Comparison of ENCODE assay signal across 20 cellular contexts in genomic region chr3:45079715-45080114, GRCh38. TPM values are rescaled to one million over a fixed set of nuclear protein-coding genes. Genes with fewer than 3 reads are reported as not detected.
DNase-seq lines count a peak whose midpoint lies in the region; ATAC-seq, FAIRE-seq and TF ChIP-seq lines count a peak whose summit lies in the region.
"Had no signal": no experiment of that assay in that cellular context is flagged by ENCODE, and none has a peak within 500 bp of the region (broad histone marks: within the 10 kb centered on the region; RNA-seq: fewer than 3 reads in every experiment).

No MANE protein-coding gene starts in this region.

- FAIRE-seq in small intestine (lab: Jason Lieb, UNC) = no peak

- H3K4me2 ChIP-seq in hepatocyte = no peak overlapping the region

- H3K4me1 Mint-ChIP-seq in activated CD4-positive, alpha-beta T cell treated with anti-CD3 and anti-CD28 coated beads, Interleukin-2, amount 10 ng/mL, durations not matched to agents 7 days and 5 days = peaks cover 15% of the 10 kb centered on the region
- H3K4me1 Mint-ChIP-seq: B cell had no signal

- H3K9me2 ChIP-seq in hepatocyte (replicated peaks; ENCODE audit: insufficient read depth) = no peaks in the 10 kb centered on the region

- peaks cover 7% of the 10 kb centered on the region for H3K9me3 Mint-ChIP-seq in activated CD4-positive, alpha-beta T cell treated with anti-CD3 and anti-CD28 coated beads, Interleukin-2, amount 10 ng/mL, durations not matched to agents 7 days and 5 days

- no peak overlapping the region for H3K27ac Mint-ChIP-seq in activated CD4-positive, alpha-beta T cell treated with anti-CD3 and anti-CD28 coated beads, Interleukin-2, amount 10 ng/mL, durations not matched to agents 7 days and 5 days
- H3K27ac Mint-ChIP-seq: B cell had no signal

- H3K4me3 ChIP-seq in right atrium auricular region = no peak overlapping the region
- no peak overlapping the region for H3K4me3 ChIP-seq in Peyer's patch
- H3K4me3 ChIP-seq in hepatocyte = no peak overlapping the region
- no peak overlapping the region for H3K4me3 ChIP-seq in small intestine (ENCODE audit: low read depth in 1 of 2, low read length in 2 of 2)

- no peaks in the 10 kb centered on the region for H3K79me2 ChIP-seq in hepatocyte

- no peaks in the 10 kb centered on the region for H4K20me1 ChIP-seq in hepatocyte (ENCODE audit: insufficient read depth, poor library complexity, severe bottlenecking)

- ATAC-seq in Right ventricle myocardium inferior = peak; percentile 70
- ATAC-seq in GM21619 (IDR thresholded peaks at IDR 0.05; ENCODE audit: unreplicated experiment) = no peak

- no peak overlapping the region for H3K4me3 Mint-ChIP-seq in activated CD4-positive, alpha-beta T cell treated with anti-CD3 and anti-CD28 coated beads, Interleukin-2, amount 10 ng/mL, durations not matched to agents 7 days and 5 days
- H3K4me3 Mint-ChIP-seq: B cell had no signal

- H3K27me3 ChIP-seq in right atrium auricular region (no peaks in the 10 kb centered on the region), Peyer's patch (no peaks in the 10 kb centered on the region), hepatocyte (no peaks in the 10 kb centered on the region), small intestine (ENCODE audit: control insufficient read depth in 2 of 2, insufficient read depth in 2 of 2, low read length in 2 of 2) (no peaks in the 10 kb centered on the region)

- TF ChIP-seq CTCF in right atrium auricular region (IDR thresholded peaks at IDR 0.05) (no peak), Peyer's patch (IDR thresholded peaks at IDR 0.05) (no peak), hepatocyte (IDR thresholded peaks at IDR 0.05; ENCODE audit: poor library complexity) (no peak)

- no peak for TF ChIP-seq POLR2A in Peyer's patch (IDR thresholded peaks at IDR 0.05)

- H3K27me3 Mint-ChIP-seq in activated CD4-positive, alpha-beta T cell treated with anti-CD3 and anti-CD28 coated beads, Interleukin-2, amount 10 ng/mL, durations not matched to agents 7 days and 5 days = peaks cover 4% of the 10 kb centered on the region

- H2AFZ ChIP-seq in hepatocyte = no peak overlapping the region

- no peak for DNase-seq in Right ventricle myocardium inferior (ENCODE audit: missing footprints)
- DNase-seq in right atrium auricular region (ENCODE audit: low spot score) = no peak
- DNase-seq in Peyer's patch = no peak
- DNase-seq in hepatocyte (ENCODE audit: low spot score) = no peak
- DNase-seq in small intestine = peak; percentile 67
- DNase-seq in activated CD8-positive, alpha-beta memory T cell treated with anti-CD3 and anti-CD28 coated beads, Interleukin-2, amount 50 U/mL, for 48 hours = no peak
- DNase-seq in activated CD4-positive, alpha-beta T cell treated with anti-CD3 and anti-CD28 coated beads, Interleukin-2, amount 10 ng/mL, durations not matched to agents 7 days and 5 days = no peak
- DNase-seq: GDM1, Kasumi-1, NCI-H1092 treated with DMSO at 0.1 percent for 48 hours, NCI-H146, NCI-H2081, NCI-H446 treated with DMSO at 0.1 percent for 48 hours, NCI-H748 treated with DMSO at 0.1 percent for 48 hours had no signal

- POLR2A ChIA-PET in activated CD4-positive, alpha-beta T cell treated with anti-CD3 and anti-CD28 coated beads, Interleukin-2, amount 10 ng/mL, durations not matched to agents 7 days and 5 days (lab: Charles Lee) = no interaction called here

- no peaks in the 10 kb centered on the region for H3K36me3 ChIP-seq in right atrium auricular region
- peaks cover 0 to 6% (median 0%) of the 10 kb centered on the region in 3 donors for H3K36me3 ChIP-seq in Peyer's patch
- H3K36me3 ChIP-seq in hepatocyte (replicated peaks; ENCODE audit: insufficient read depth, low read depth) = no peaks in the 10 kb centered on the region
- peaks cover 0 to 6% of the 10 kb centered on the region in 2 donors for H3K36me3 ChIP-seq in small intestine (ENCODE audit: control insufficient read depth in 2 of 2, insufficient read depth in 2 of 2, low read length in 2 of 2)

- H3K9me3 ChIP-seq in right atrium auricular region = no peaks in the 10 kb centered on the region
- no peaks in the 10 kb centered on the region for H3K9me3 ChIP-seq in Peyer's patch
- no peaks in the 10 kb centered on the region for H3K9me3 ChIP-seq in hepatocyte (ENCODE audit: low read depth)
- no peaks in the 10 kb centered on the region for H3K9me3 ChIP-seq in small intestine (ENCODE audit: control insufficient read depth, low read depth)

- H3K27ac ChIP-seq in right atrium auricular region (no peak overlapping the region), Peyer's patch (peak overlapping the region in 3 of 4 donors; percentile 32 to 77 (median 43)), hepatocyte (peak overlapping the region; percentile 40), small intestine (ENCODE audit: low read depth in 1 of 2, low read length in 1 of 2) (peak overlapping the region; percentile 33 to 74)

- H3K36me3 Mint-ChIP-seq in activated CD4-positive, alpha-beta T cell treated with anti-CD3 and anti-CD28 coated beads, Interleukin-2, amount 10 ng/mL, durations not matched to agents 7 days and 5 days (ENCODE audit: low read depth) = peaks cover 17% of the 10 kb centered on the region

- H3K4me1 ChIP-seq in right atrium auricular region (no peaks in the 10 kb centered on the region), Peyer's patch (peaks cover 0 to 5% (median 0%) of the 10 kb centered on the region in 4 donors), hepatocyte (ENCODE audit: insufficient read depth) (peaks cover 8% of the 10 kb centered on the region), small intestine (ENCODE audit: control insufficient read depth in 2 of 2, insufficient read depth in 1 of 2, low read depth in 1 of 2, low read length in 1 of 2) (no peaks in the 10 kb centered on the region)

- 53% methylated on average over 1 of the region's 1 CpG for WGBS in hepatocyte (ENCODE audit: low lambda C conversion rate, missing lambda C conversion rate)
- 0 to 51% (median 6%) methylated on average over 1 of the region's 1 CpG for WGBS in small intestine, 3 donors

- intact Hi-C loops in Right ventricle myocardium inferior (cut with DNase I) = no loop called here

- CTCF ChIA-PET in activated CD4-positive, alpha-beta T cell treated with anti-CD3 and anti-CD28 coated beads, Interleukin-2, amount 10 ng/mL, durations not matched to agents 7 days and 5 days (lab: Charles Lee) = interaction anchor here (0.6 to 1.2 kb wide), 4 partner anchors 20 to 36 kb away, joined by 3 to 4 read pairs (median 3); no protein-coding TSS in a partner anchor

RNA-seq across cellular contexts. Expression of gene CLEC3B, which starts 53.6 kb away (rescaled TPM):
- total RNA-seq in Right ventricle myocardium inferior (70.8 TPM), right atrium auricular region (100 to 1,000 TPM; 138 to 180 TPM), Peyer's patch (10 to 100 TPM; 11.6 to 47.9 (median 32.7) TPM), hepatocyte (0.64 and 1.3 TPM in 2 replicates)
- polyA plus RNA-seq in hepatocyte (1.7 and 2.6 TPM in 2 replicates), small intestine (100 to 1,000 TPM in 1 of 3 donors, 1 to 10 TPM in 2; 2.9 to 103 (median 4.1) TPM)
- under 1 TPM; 0.30 to 0.37 TPM for total RNA-seq in activated CD4-positive, alpha-beta T cell treated with anti-CD3 and anti-CD28 coated beads, Interleukin-2, amount 10 ng/mL, durations not matched to agents 7 days and 5 days
- total RNA-seq: A172, B cell, Daoy, HT-29, SK-MEL-5 had no signal

Comparison
In these comparisons a context has a peak if more than half of its experiments do, and no peak if none do; other contexts are left out.
1. H3K27ac ChIP-seq: peak in Peyer's patch (3 of 4), hepatocyte (single experiment) and small intestine (2 of 2); none in right atrium auricular region (0 of 2).